In genomic region chr7:43475983-43476382, GRCh38 we compare ENCODE assay signal across 10 cellular contexts.
"Had no signal": no experiment of that assay in that cellular context is flagged by ENCODE, and none has a peak within 500 bp of the region (broad histone marks: within the 10 kb centered on the region; RNA-seq: fewer than 3 reads in every experiment).

No MANE protein-coding gene starts in this region.

- H3K9me3 ChIP-seq: HAP-1 had no signal

- ATAC-seq: HCT116 had no signal

- H2AFZ ChIP-seq: GM23248 had no signal

- H3K9ac ChIP-seq: GM23248, KMS-11 had no signal

- H3K27ac Mint-ChIP-seq: HFFc6 had no signal

- DNase-seq: GM23248, GOT3, H7, HFFc6, Karpas-422, KBM-7 had no signal

- H3K4me3 ChIP-seq: GM23248, HAP-1 had no signal

- H3K36me3 ChIP-seq: HAP-1 had no signal

- H3K4me2 ChIP-seq: KMS-11 had no signal

- H3K27ac ChIP-seq: GM23248, KMS-11 had no signal

- H3K9me3 Mint-ChIP-seq: HFFc6 had no signal

- FAIRE-seq: HTR-8/SVneo had no signal

- H3K4me3 Mint-ChIP-seq: HFFc6 had no signal
